Comparison of ENCODE assay signal across 9 cellular contexts in the genomic region with DNA sequence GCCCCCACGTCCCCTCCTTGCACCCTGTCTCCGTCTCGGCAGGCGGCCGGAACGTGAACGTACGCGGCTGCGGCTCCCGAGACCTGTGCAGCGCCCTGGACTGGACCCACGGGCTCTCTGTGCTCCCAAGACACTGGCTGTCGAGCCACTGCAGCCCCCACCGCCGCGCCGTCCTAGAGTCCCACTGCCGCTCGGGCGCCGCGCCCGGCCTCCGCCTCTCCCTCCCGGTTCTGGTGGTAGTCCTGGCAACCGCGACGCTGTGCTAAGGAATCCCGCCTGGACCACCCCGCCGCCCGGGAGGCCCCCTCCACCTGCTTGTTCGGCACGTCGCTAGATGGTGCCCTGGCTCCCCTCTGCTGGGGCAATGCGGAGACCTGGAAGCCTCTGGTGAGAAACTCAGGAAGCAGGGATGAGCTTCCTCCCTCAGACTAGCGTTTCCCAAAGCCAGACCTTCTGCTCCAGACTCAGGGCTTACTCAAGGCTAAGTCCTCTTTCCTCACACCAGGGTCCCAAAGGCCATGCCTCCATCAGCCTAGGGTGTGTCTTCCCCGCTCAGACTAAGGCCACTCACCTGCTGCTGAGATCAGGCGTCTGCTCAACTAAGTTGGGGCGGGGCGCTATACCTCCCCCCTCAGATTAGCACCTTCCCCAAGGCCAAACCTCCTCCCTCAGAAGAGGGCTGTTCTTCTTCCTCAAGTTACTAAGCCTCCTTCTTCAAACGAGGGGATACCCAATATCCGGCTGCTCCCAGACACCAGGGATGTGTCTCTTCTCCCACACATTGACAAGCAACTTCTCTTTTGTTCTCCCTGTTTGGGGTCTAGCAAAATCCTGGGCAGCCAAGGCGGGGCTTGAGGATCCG. TPM values are rescaled to one million over a fixed set of nuclear protein-coding genes. Genes with fewer than 3 reads are reported as not detected.
DNase-seq lines count a peak whose midpoint lies in the region; ATAC-seq and TF ChIP-seq lines count a peak whose summit lies in the region.
"Had no signal": no experiment of that assay in that cellular context is flagged by ENCODE, and none has a peak within 500 bp of the region (broad histone marks: within the 10 kb centered on the region; RNA-seq: fewer than 3 reads in every experiment).

No MANE protein-coding gene starts in this region.

- 29% methylated on average over 34 of the region's 46 CpGs for WGBS in esophagus muscularis mucosa
- 15 to 55% (median 22%) methylated on average over 11 to 46 of the region's 46 CpGs for WGBS in adrenal gland, 4 donors

- H3K4me3 ChIP-seq in esophagus muscularis mucosa (peak overlapping the region; percentile 28 to 49 (median 42)), adrenal gland (peak overlapping the region in 1 of 4 donors; percentile 36)

- H3K27ac Mint-ChIP-seq in natural killer cell treated with Interleukin-12 subunit alpha and Interleukin-12 subunit beta and Interleukin-15 and Interleukin-18, amount 100 ng/mL, for 72 hours = peak overlapping the region; percentile 95 to 98

- H3K27me3 Mint-ChIP-seq in natural killer cell treated with Interleukin-12 subunit alpha and Interleukin-12 subunit beta and Interleukin-15 and Interleukin-18, amount 100 ng/mL, for 72 hours = peaks cover 7 to 10% of the 10 kb centered on the region in 2 donors

- H3K4me3 Mint-ChIP-seq in natural killer cell treated with Interleukin-12 subunit alpha and Interleukin-12 subunit beta and Interleukin-15 and Interleukin-18, amount 100 ng/mL, for 72 hours = peak overlapping the region; percentile 87

- H3K27ac ChIP-seq in esophagus muscularis mucosa (replicated peaks in 1 of 4) (peak overlapping the region; percentile 55 to 75 (median 61)), adrenal gland (peak overlapping the region in 2 of 5 donors; percentile 77 to 85)
- H3K27ac ChIP-seq: KMS-11 had no signal

- peaks cover 0 to 10% (median 0%) of the 10 kb centered on the region in 4 donors for H3K9me3 ChIP-seq in esophagus muscularis mucosa
- no peaks in the 10 kb centered on the region for H3K9me3 ChIP-seq in adrenal gland (replicated peaks in 1 of 3)

- H3K36me3 ChIP-seq in esophagus muscularis mucosa = no peaks in the 10 kb centered on the region
- H3K36me3 ChIP-seq in adrenal gland (replicated peaks in 1 of 2) = no peaks in the 10 kb centered on the region

- no peak for TF ChIP-seq POLR2A in esophagus muscularis mucosa (IDR thresholded peaks at IDR 0.05; ENCODE audit: low read depth)
- TF ChIP-seq POLR2A in adrenal gland (IDR thresholded peaks at IDR 0.05) = no peak

- TF ChIP-seq EP300 in esophagus muscularis mucosa (IDR thresholded peaks at IDR 0.05) = no peak

- ATAC-seq in natural killer cell treated with Interleukin-12 subunit alpha and Interleukin-12 subunit beta and Interleukin-15 and Interleukin-18, amount 100 ng/mL, for 72 hours = no peak
- no peak for ATAC-seq in GM21786 (IDR thresholded peaks at IDR 0.05; ENCODE audit: unreplicated experiment)
- no peak for ATAC-seq in GM21381 (IDR thresholded peaks at IDR 0.05; ENCODE audit: unreplicated experiment)

- H3K9me3 Mint-ChIP-seq in natural killer cell treated with Interleukin-12 subunit alpha and Interleukin-12 subunit beta and Interleukin-15 and Interleukin-18, amount 100 ng/mL, for 72 hours = no peaks in the 10 kb centered on the region

- peaks cover 7 to 21% (median 19%) of the 10 kb centered on the region in 4 donors for H3K4me1 ChIP-seq in esophagus muscularis mucosa
- peaks cover 6 to 9% of the 10 kb centered on the region in 2 donors for H3K4me1 ChIP-seq in adrenal gland (replicated peaks in 1 of 2)

- H3K27me3 ChIP-seq in esophagus muscularis mucosa (peaks cover 0 to 34% (median 8%) of the 10 kb centered on the region in 4 donors), adrenal gland (peaks cover 8% of the 10 kb centered on the region)

- no peak for TF ChIP-seq CTCF in esophagus muscularis mucosa (IDR thresholded peaks at IDR 0.05)
- TF ChIP-seq CTCF in adrenal gland (IDR thresholded peaks at IDR 0.05) = no peak

- peaks cover 21 to 32% of the 10 kb centered on the region in 2 donors for H3K4me1 Mint-ChIP-seq in natural killer cell treated with Interleukin-12 subunit alpha and Interleukin-12 subunit beta and Interleukin-15 and Interleukin-18, amount 100 ng/mL, for 72 hours (ENCODE audit: low read depth in 2 of 2)

- peak; percentile 46 for DNase-seq in EH (ENCODE audit: low read depth)
- DNase-seq in RPMI8226 = peak; percentile 25
- DNase-seq in esophagus muscularis mucosa (ENCODE audit: extremely low spot score) = no peak
- DNase-seq in natural killer cell treated with Interleukin-12 subunit alpha and Interleukin-12 subunit beta and Interleukin-15 and Interleukin-18, amount 100 ng/mL, for 72 hours (ENCODE audit: low spot score) = no peak
- DNase-seq in NCI-H2196 (lab: John Stamatoyannopoulos, UW; ENCODE audit: unreplicated experiment) = no peak
- DNase-seq in adrenal gland = no peak

- intact Hi-C loops in esophagus muscularis mucosa (cut with DNase I) (no loop called here), adrenal gland (cut with DNase I) (no loop called here)

- H3K36me3 Mint-ChIP-seq in natural killer cell treated with Interleukin-12 subunit alpha and Interleukin-12 subunit beta and Interleukin-15 and Interleukin-18, amount 100 ng/mL, for 72 hours = no peaks in the 10 kb centered on the region

RNA-seq across cellular contexts. Expression of a gene that starts 16.1 kb away (rescaled TPM):
- total RNA-seq in esophagus muscularis mucosa (not detected), adrenal gland (not detected)
- not detected for total RNA-seq in natural killer cell treated with Interleukin-12 subunit alpha and Interleukin-12 subunit beta and Interleukin-15 and Interleukin-18, amount 100 ng/mL, for 72 hours
- polyA plus RNA-seq in adrenal gland = not detected

RNA-seq across cellular contexts. Expression of a gene that starts 29.8 kb away (rescaled TPM):
- total RNA-seq in esophagus muscularis mucosa (10 to 100 TPM in 3 of 4 donors, 1 to 10 TPM in 1; 7.5 to 45.7 (median 18.4) TPM), adrenal gland (10 to 100 TPM in 6 of 8 donors, 1 to 10 TPM in 2; 6.6 to 25.9 (median 15.4) TPM)
- total RNA-seq in natural killer cell treated with Interleukin-12 subunit alpha and Interleukin-12 subunit beta and Interleukin-15 and Interleukin-18, amount 100 ng/mL, for 72 hours = 100 to 1,000 TPM in 1 of 2 donors, 10 to 100 TPM in 1; 83.6 to 172 TPM
- polyA plus RNA-seq in adrenal gland = 10 to 100 TPM in 2 of 3 donors, 1 to 10 TPM in 1; 6.3 to 16.3 (median 14.5) TPM

RNA-seq across cellular contexts. Expression of a gene that starts 55.0 kb away (rescaled TPM):
- total RNA-seq in esophagus muscularis mucosa (10 to 100 TPM in 3 of 4 donors, 1 to 10 TPM in 1; 7.5 to 25.6 (median 22.3) TPM), adrenal gland (10 to 100 TPM; 19.4 to 58.5 (median 37.8) TPM)
- 100 to 1,000 TPM in 1 of 2 donors, 10 to 100 TPM in 1; 89.4 to 103 TPM for total RNA-seq in natural killer cell treated with Interleukin-12 subunit alpha and Interleukin-12 subunit beta and Interleukin-15 and Interleukin-18, amount 100 ng/mL, for 72 hours
- polyA plus RNA-seq in adrenal gland = 10 to 100 TPM; 39.9 to 63.2 (median 51.6) TPM

Comparison
In these comparisons a context has a peak if more than half of its experiments do, and no peak if none do; other contexts are left out.
1. DNase-seq: peak in EH (single experiment) and RPMI8226 (single experiment); none in esophagus muscularis mucosa (single experiment), natural killer cell treated with Interleukin-12 subunit alpha and Interleukin-12 subunit beta and Interleukin-15 and Interleukin-18, amount 100 ng/mL, for 72 hours (single experiment), NCI-H2196 (single experiment) and adrenal gland (0 of 7).